ENCODE assay signal across 8 cellular contexts in genomic region chr11:19329910-19330309, GRCh38.
"Had no signal": no experiment of that assay in that cellular context is flagged by ENCODE, and none has a peak within 500 bp of the region (broad histone marks: within the 10 kb centered on the region; RNA-seq: fewer than 3 reads in every experiment).

No MANE protein-coding gene starts in this region.

- ATAC-seq: GM23338, HepG2 had no signal

- H3K4me2 ChIP-seq: GM23338 had no signal

- H3K4me3 ChIP-seq: GM23338 had no signal

- FAIRE-seq: H1, H54, HepG2 had no signal

- H3K27ac ChIP-seq: HL-60 had no signal

- H2AFZ ChIP-seq: GM23338 had no signal

- DNase-seq: H9, HCEC 1CT, KBM-7 had no signal
